In the genomic region with DNA sequence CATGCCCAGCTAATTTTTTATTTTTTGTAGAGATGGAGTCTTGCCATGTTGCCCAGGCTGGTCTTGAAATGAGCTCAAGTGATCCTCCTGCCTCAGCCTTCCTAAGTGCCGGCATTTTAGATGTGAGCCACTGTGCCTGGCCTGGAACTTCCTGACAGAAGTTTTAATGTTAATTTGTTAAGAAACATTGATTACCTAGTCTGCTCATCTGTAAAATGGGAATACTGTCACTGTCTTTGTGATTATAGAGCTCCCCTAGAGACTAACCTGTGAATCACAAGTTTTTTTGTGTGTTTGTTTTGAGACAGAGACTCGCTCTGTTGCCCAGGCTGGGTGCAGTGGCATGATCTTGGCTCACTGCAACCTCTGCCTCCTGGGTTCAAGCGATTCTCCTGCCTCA, we compare ENCODE assay signal across 16 cellular contexts. TPM values are rescaled to one million over a fixed set of nuclear protein-coding genes. Genes with fewer than 3 reads are reported as not detected.
DNase-seq lines count a peak whose midpoint lies in the region; ATAC-seq and TF ChIP-seq lines count a peak whose summit lies in the region.
"Had no signal": no experiment of that assay in that cellular context is flagged by ENCODE, and none has a peak within 500 bp of the region (broad histone marks: within the 10 kb centered on the region; RNA-seq: fewer than 3 reads in every experiment).

No MANE protein-coding gene starts in this region.

- H3K4me2 ChIP-seq in GM23338 = no peak overlapping the region

- H3K27me3 Mint-ChIP-seq in CD8-positive, alpha-beta memory T cell = peaks cover 0 to 1% of the 10 kb centered on the region in 2 donors
- peaks cover 5% of the 10 kb centered on the region for H3K27me3 Mint-ChIP-seq in GM23338 (ENCODE audit: insufficient read depth, low read depth, poor library complexity)
- no peaks in the 10 kb centered on the region for H3K27me3 Mint-ChIP-seq in naive B cell

- no peak overlapping the region for H3K27ac ChIP-seq in CD8-positive, alpha-beta memory T cell (ENCODE audit: low read depth, low read length)
- H3K27ac ChIP-seq in GM23338 (ENCODE audit: low read depth) = no peak overlapping the region
- H3K27ac ChIP-seq: cardiac muscle cell, epithelial cell of prostate, SK-N-MC, thyroid gland had no signal

- POLR2A ChIA-PET in CD8-positive, alpha-beta memory T cell (lab: Charles Lee) = interaction anchor here (0.6 kb wide), 1 partner anchor 71 kb away, joined by 3 read pairs; no protein-coding TSS in a partner anchor

- H3K9me2 ChIP-seq in GM23338 (ENCODE audit: insufficient read depth) = no peaks in the 10 kb centered on the region

- ATAC-seq in GM23338 (no peak), naive B cell (ENCODE audit: low read depth in 2 of 2) (no peak), HG03520 (IDR thresholded peaks at IDR 0.05; ENCODE audit: unreplicated experiment) (no peak)

- peaks cover 22% of the 10 kb centered on the region; the same call in 1 of the 2 replicates for H3F3A ChIP-seq in GM23338 (replicated peaks; ENCODE audit: low read depth)

- no peak for DNase-seq in CD8-positive, alpha-beta memory T cell
- peak; percentile 49 for DNase-seq in GM23338 (ENCODE audit: low spot score)
- DNase-seq in SK-MEL-5 (ENCODE audit: low read depth, low spot score) = peak; percentile 23
- DNase-seq in naive B cell = no peak
- no peak for DNase-seq in NCI-H1048 (lab: John Stamatoyannopoulos, UW)
- no peak for DNase-seq in NCI-H526 (lab: John Stamatoyannopoulos, UW)
- DNase-seq: activated gamma-delta T cell, DMS153, hippocampal formation, NCI-H524, small intestine, thyroid gland had no signal

- peak overlapping the region in 6 of 8 donors; percentile 5 to 77 (median 26) for H3K27ac Mint-ChIP-seq in CD8-positive, alpha-beta memory T cell
- H3K27ac Mint-ChIP-seq in GM23338 (no peak overlapping the region), naive B cell (peak overlapping the region in 4 of 6 donors; percentile 13 to 76 (median 56))

- CTCF ChIA-PET in CD8-positive, alpha-beta memory T cell (lab: Charles Lee) = interaction anchor here (0.8 to 1.5 kb wide), 3 partner anchors 13 to 131 kb away, joined by 3 to 5 read pairs (median 4); partner anchors contain the start of gene SPG11

- H3K9me3 Mint-ChIP-seq in CD8-positive, alpha-beta memory T cell = no peaks in the 10 kb centered on the region
- no peaks in the 10 kb centered on the region for H3K9me3 Mint-ChIP-seq in GM23338
- no peaks in the 10 kb centered on the region for H3K9me3 Mint-ChIP-seq in naive B cell

- H2AFZ ChIP-seq in GM23338 = no peak overlapping the region

- peak overlapping the region in 2 of 7 donors; percentile 48 to 71 for H3K4me3 Mint-ChIP-seq in CD8-positive, alpha-beta memory T cell
- no peak overlapping the region for H3K4me3 Mint-ChIP-seq in GM23338
- peak overlapping the region in 3 of 8 donors; percentile 42 to 70 (median 43) for H3K4me3 Mint-ChIP-seq in naive B cell

- 0 out of 2 replicates have a peak, but pooled peaks cover 5% of the 10 kb centered on the region for H4K20me1 ChIP-seq in GM23338 (replicated peaks; ENCODE audit: insufficient read depth)

- TF ChIP-seq CTCF in GM23338 (conservative IDR thresholded peaks at IDR 0.05; ENCODE audit: low read depth in 2 of 2) = peak in 1 of 2 experiments; percentile 63; a peak in 3 of 4 replicates

- peaks cover 15% of the 10 kb centered on the region for H3K4me1 ChIP-seq in CD8-positive, alpha-beta memory T cell (ENCODE audit: insufficient read depth, low read length)
- no peaks in the 10 kb centered on the region; the same call in 1 of the 2 replicates for H3K4me1 ChIP-seq in GM23338 (ENCODE audit: insufficient read depth)

- peaks cover 16% of the 10 kb centered on the region for H3K79me2 ChIP-seq in GM23338 (replicated peaks; ENCODE audit: insufficient read depth)

- peaks cover 24 to 43% (median 37%) of the 10 kb centered on the region in 3 donors for H3K4me1 Mint-ChIP-seq in CD8-positive, alpha-beta memory T cell
- H3K4me1 Mint-ChIP-seq in GM23338 (peaks cover 10% of the 10 kb centered on the region), naive B cell (peaks cover 19 to 26% (median 19%) of the 10 kb centered on the region in 3 donors)

- H3K36me3 Mint-ChIP-seq in CD8-positive, alpha-beta memory T cell = peaks cover 0 to 32% (median 2%) of the 10 kb centered on the region in 3 donors
- peaks cover 12% of the 10 kb centered on the region for H3K36me3 Mint-ChIP-seq in GM23338 (ENCODE audit: low read depth)
- H3K36me3 Mint-ChIP-seq in naive B cell = no peaks in the 10 kb centered on the region

- in situ Hi-C loops in SK-MEL-5 (cut with HindIII; ENCODE audit: low pct_unique_long_range_greater_than_20kb, low sequenced_read_pairs) = no loop called here

- H3K4me3 ChIP-seq in CD8-positive, alpha-beta memory T cell (ENCODE audit: low read length) = no peak overlapping the region
- no peak overlapping the region for H3K4me3 ChIP-seq in GM23338
- H3K4me3 ChIP-seq: cardiac muscle cell, SK-N-MC, thyroid gland had no signal

- H3K9me3 ChIP-seq in CD8-positive, alpha-beta memory T cell (ENCODE audit: low read length) = no peaks in the 10 kb centered on the region
- H3K9me3 ChIP-seq: thyroid gland had no signal

- no peaks in the 10 kb centered on the region for H3K27me3 ChIP-seq in CD8-positive, alpha-beta memory T cell (ENCODE audit: insufficient read depth, low read length, poor library complexity, severe bottlenecking)
- no peaks in the 10 kb centered on the region for H3K27me3 ChIP-seq in GM23338 (ENCODE audit: insufficient read depth)
- H3K27me3 ChIP-seq: cardiac muscle cell, thyroid gland had no signal

- H3K36me3 ChIP-seq in CD8-positive, alpha-beta memory T cell (ENCODE audit: insufficient read depth, low read length) = no peaks in the 10 kb centered on the region
- H3K36me3 ChIP-seq in GM23338 (ENCODE audit: insufficient read depth) = 0 out of 2 replicates have a peak, but pooled peaks cover 4% of the 10 kb centered on the region
- H3K36me3 ChIP-seq: cardiac muscle cell, thyroid gland had no signal

TF ChIP-seq in GM23338, 12 proteins besides CTCF, POLR2A, EP300 and RAD21:
- no peak for TF ChIP-seq STAT1 (IDR thresholded peaks at IDR 0.05; ENCODE audit: unreplicated experiment)
- no peak for TF ChIP-seq EZH2 (IDR thresholded peaks at IDR 0.05; ENCODE audit: low read depth, unreplicated experiment)
- no peak for TF ChIP-seq ZNF331 (CRISPR knock-in tag; IDR thresholded peaks at IDR 0.05; ENCODE audit: low read depth)
- TF ChIP-seq EZH2phosphoT487 (IDR thresholded peaks at IDR 0.05; ENCODE audit: unreplicated experiment) = no peak
- no peak for TF ChIP-seq POLR2AphosphoS5 (IDR thresholded peaks at IDR 0.05; ENCODE audit: low read depth)

RNA-seq across cellular contexts. Expression of gene EIF3J, which starts 4.3 kb away (rescaled TPM):
- total RNA-seq in CD8-positive, alpha-beta memory T cell = 100 to 1,000 TPM; 167 to 186 TPM
- polyA plus RNA-seq in CD8-positive, alpha-beta memory T cell = 24.9 TPM
- 58.8 and 62.7 TPM in 2 replicates for total RNA-seq in GM23338 (2014; rRNA removed; shearing (Covaris generic))
- polyA plus RNA-seq in GM23338 (2016; fragmentation: Nextera tagmentation; extraction: Ambion mirVana) (63.8 and 66.6 TPM in 2 replicates), naive B cell (ENCODE audit: low read depth in 6 of 6) (10 to 100 TPM in 5 of 6 donors, 1 to 10 TPM in 1; 9.3 to 22.5 (median 13.1) TPM)
- total RNA-seq in SK-MEL-5 (2014; rRNA removed; shearing (Covaris generic)) = 56.5 and 59.4 TPM in 2 replicates
- polyA plus RNA-seq in SK-MEL-5 (2015; cell fraction: cytosol; rRNA removed) = 84.4 and 97.1 TPM in 2 replicates
- polyA plus RNA-seq in SK-MEL-5 (2015; cell fraction: nucleus; rRNA removed) = 30.0 and 34.3 TPM in 2 replicates

Comparison
In these comparisons a context has a peak if more than half of its experiments do, and no peak if none do; other contexts are left out.
1. DNase-seq: peak in GM23338 (single experiment) and SK-MEL-5 (single experiment); none in CD8-positive, alpha-beta memory T cell (0 of 5), naive B cell (single experiment), NCI-H1048 (single experiment) and NCI-H526 (0 of 2).